In the genomic region with DNA sequence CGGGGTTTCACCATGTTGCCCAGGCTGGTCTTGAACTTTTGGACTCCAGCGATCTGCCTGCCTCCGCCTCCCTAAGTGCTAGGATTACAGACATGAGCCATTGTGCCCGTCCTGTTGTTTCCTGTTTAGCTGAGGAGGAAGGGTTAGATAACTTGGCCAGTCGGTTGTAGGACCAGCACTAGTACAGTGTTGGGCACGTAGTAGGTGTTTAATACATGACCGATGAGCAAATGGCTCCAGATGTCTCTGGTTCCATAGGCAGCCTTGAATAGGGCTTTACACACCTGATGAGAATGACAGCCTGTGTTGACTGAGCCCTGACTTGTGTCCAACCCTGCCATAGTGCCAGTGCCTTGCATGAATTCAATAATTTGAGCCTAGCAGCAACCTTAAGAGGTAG, we compare ENCODE assay signal across 11 cellular contexts. TPM values are rescaled to one million over a fixed set of nuclear protein-coding genes. Genes with fewer than 3 reads are reported as not detected.
A peak's percentile ranks its signal among the peaks of the same experiment; 100 is the strongest.
DNase-seq lines count a peak whose midpoint lies in the region; ATAC-seq, FAIRE-seq and TF ChIP-seq lines count a peak whose summit lies in the region.
"Had no signal": no experiment of that assay in that cellular context is flagged by ENCODE, and none has a peak within 500 bp of the region (broad histone marks: within the 10 kb centered on the region; RNA-seq: fewer than 3 reads in every experiment).

No MANE protein-coding gene starts in this region.

- H3K9ac ChIP-seq in BLaER1 (peak overlapping the region; percentile 97), HUES6 (ENCODE audit: low read length) (no peak overlapping the region), K562 (ENCODE audit: insufficient read depth in 1 of 2, low read depth in 2 of 2, low read length in 2 of 2) (peak overlapping the region; percentile 1 to 80)

- peak; percentile 6 for FAIRE-seq in K562 (lab: Jason Lieb, UNC)
- FAIRE-seq: pancreas had no signal

- H3K4me3 Mint-ChIP-seq in natural killer cell treated with Interleukin-12 subunit alpha and Interleukin-12 subunit beta and Interleukin-15 and Interleukin-18, amount 100 ng/mL, for 72 hours, result peak overlapping the region; percentile 91

- H3K79me2 ChIP-seq in K562 (ENCODE audit: control insufficient read depth, insufficient read depth, low read length), result peaks cover 84% of the 10 kb centered on the region

- TF ChIP-seq RAD21 in K562 (CRISPR knock-in tag; conservative IDR thresholded peaks at IDR 0.05 in 1 of 2, IDR thresholded peaks at IDR 0.05 in 1 of 2), result no peak

- H3K4me2 ChIP-seq in BLaER1, result peak overlapping the region; percentile 95
- peak overlapping the region; percentile 55 for H3K4me2 ChIP-seq in K562 (ENCODE audit: insufficient read depth, low read length)

- 66% methylated on average over 7 of the region's 7 CpGs for WGBS in K562 (ENCODE audit: insufficient coverage, low coverage, missing lambda C conversion rate)
- 76 to 79% methylated on average over 7 of the region's 7 CpGs for WGBS in tibial nerve, 2 donors

- H3K9me3 Mint-ChIP-seq in natural killer cell treated with Interleukin-12 subunit alpha and Interleukin-12 subunit beta and Interleukin-15 and Interleukin-18, amount 100 ng/mL, for 72 hours, result no peaks in the 10 kb centered on the region

- POLR2A ChIA-PET in K562 (lab: Yijun Ruan, JAX), result interaction anchor here (0.5 to 0.9 kb wide), 3 partner anchors 17 to 253 kb away, joined by 3 to 5 read pairs (median 4); no protein-coding TSS in a partner anchor

- H3K36me3 ChIP-seq in BLaER1, result peaks cover 58% of the 10 kb centered on the region
- peaks cover 24% of the 10 kb centered on the region for H3K36me3 ChIP-seq in HUES6 (ENCODE audit: control insufficient read depth, insufficient read depth, low read length)
- peaks cover 44% of the 10 kb centered on the region for H3K36me3 ChIP-seq in K562 (ENCODE audit: control insufficient read depth, insufficient read depth, low read length)
- peaks cover 0 to 14% (median 0%) of the 10 kb centered on the region in 3 donors for H3K36me3 ChIP-seq in tibial nerve
- H3K36me3 ChIP-seq: pancreas had no signal

- H3K27me3 ChIP-seq in BLaER1, result no peaks in the 10 kb centered on the region
- no peaks in the 10 kb centered on the region for H3K27me3 ChIP-seq in HUES6 (ENCODE audit: control insufficient read depth, insufficient read depth, low read length)
- no peaks in the 10 kb centered on the region for H3K27me3 ChIP-seq in K562 (ENCODE audit: control insufficient read depth in 2 of 2, insufficient read depth in 2 of 2, low read length in 2 of 2)
- no peaks in the 10 kb centered on the region for H3K27me3 ChIP-seq in tibial nerve
- H3K27me3 ChIP-seq: pancreas had no signal

- H3K27ac ChIP-seq in BLaER1 (peak overlapping the region; percentile 27; the same call in 1 of the 2 replicates), HUES6 (ENCODE audit: low read depth, low read length) (no peak overlapping the region), K562 (ENCODE audit: extremely low read depth, low read depth, low read length) (no peak overlapping the region), tibial nerve (peak overlapping the region in 1 of 4 donors; percentile 90)
- H3K27ac ChIP-seq: WERI-Rb-1 had no signal

- CTCF ChIA-PET in K562 (lab: Yijun Ruan, JAX; ENCODE audit: low intra/inter-chr PET ratio), result no interaction called here

- TF ChIP-seq EP300 in K562 (IDR thresholded peaks at IDR 0.05; ENCODE audit: low read length) (no peak), tibial nerve (IDR thresholded peaks at IDR 0.05) (no peak)

- TF ChIP-seq POLR2A in K562 (conservative IDR thresholded peaks at IDR 0.05) (no peak), tibial nerve (IDR thresholded peaks at IDR 0.05) (no peak)

- H3K27ac Mint-ChIP-seq in natural killer cell treated with Interleukin-12 subunit alpha and Interleukin-12 subunit beta and Interleukin-15 and Interleukin-18, amount 100 ng/mL, for 72 hours, result peak overlapping the region in 1 of 2 donors; percentile 88

- in situ Hi-C loops in K562 (cut with MboI), result no loop called here

- H3K9me3 ChIP-seq in BLaER1, result no peaks in the 10 kb centered on the region
- H3K9me3 ChIP-seq in HUES6 (ENCODE audit: control insufficient read depth, insufficient read depth, low read depth, low read length), result no peaks in the 10 kb centered on the region
- no peaks in the 10 kb centered on the region for H3K9me3 ChIP-seq in K562 (replicated peaks; ENCODE audit: control insufficient read depth, insufficient read depth, low read depth, low read length)
- H3K9me3 ChIP-seq in tibial nerve, result no peaks in the 10 kb centered on the region
- H3K9me3 ChIP-seq: pancreas had no signal

- DNase-seq in K562 (ENCODE audit: extremely low read depth in 1 of 4, low spot score in 3 of 4), result no peak
- DNase-seq in natural killer cell treated with Interleukin-12 subunit alpha and Interleukin-12 subunit beta and Interleukin-15 and Interleukin-18, amount 100 ng/mL, for 72 hours (ENCODE audit: low spot score), result no peak
- no peak for DNase-seq in tibial nerve (ENCODE audit: low spot score in 2 of 2)
- DNase-seq: cerebellar nuclear complex, pancreas had no signal

- BruUV-seq in K562 (replicated peaks; lab: Mats Ljungman, UMichigan), result no TSS peak

- H3K4me1 Mint-ChIP-seq in natural killer cell treated with Interleukin-12 subunit alpha and Interleukin-12 subunit beta and Interleukin-15 and Interleukin-18, amount 100 ng/mL, for 72 hours (ENCODE audit: low read depth in 2 of 2), result peaks cover 40 to 47% of the 10 kb centered on the region in 2 donors

- TF ChIP-seq CTCF in K562 (IDR thresholded peaks at IDR 0.05 in 2 of 3, conservative IDR thresholded peaks at IDR 0.05 in 1 of 3; ENCODE audit: insufficient read depth in 2 of 3, low read depth in 1 of 3, low read length in 3 of 3) (no peak), tibial nerve (IDR thresholded peaks at IDR 0.05) (no peak)

- H3K27me3 Mint-ChIP-seq in natural killer cell treated with Interleukin-12 subunit alpha and Interleukin-12 subunit beta and Interleukin-15 and Interleukin-18, amount 100 ng/mL, for 72 hours, result no peaks in the 10 kb centered on the region

- intact Hi-C loops in K562 (cut with micrococcal nuclease), result loop anchor here (5.0 kb wide), 1 partner anchor 47 kb away; no protein-coding TSS in a partner anchor

- H3K4me3 ChIP-seq in BLaER1, result peak overlapping the region; percentile 98; the same call in 1 of the 2 replicates
- peak overlapping the region; percentile 85; the same call in 1 of the 2 replicates for H3K4me3 ChIP-seq in HUES6 (ENCODE audit: low read depth, low read length)
- H3K4me3 ChIP-seq in K562, result no peak overlapping the region; the same call in 1 of the 2 replicates
- H3K4me3 ChIP-seq in tibial nerve, result no peak overlapping the region

- H4K20me1 ChIP-seq in BLaER1 (peaks cover 88% of the 10 kb centered on the region), K562 (replicated peaks; ENCODE audit: control insufficient read depth, insufficient read depth, low read length) (peaks cover 4% of the 10 kb centered on the region)

- ATAC-seq in K562, result no peak
- ATAC-seq in natural killer cell treated with Interleukin-12 subunit alpha and Interleukin-12 subunit beta and Interleukin-15 and Interleukin-18, amount 100 ng/mL, for 72 hours, result no peak
- no peak for ATAC-seq in HG03460 (IDR thresholded peaks at IDR 0.05; ENCODE audit: unreplicated experiment)
- ATAC-seq in GM21515 (IDR thresholded peaks at IDR 0.05; ENCODE audit: unreplicated experiment), result no peak
- ATAC-seq in HG03442 (IDR thresholded peaks at IDR 0.05; ENCODE audit: unreplicated experiment), result no peak
- ATAC-seq: pancreas had no signal

- no peak overlapping the region for H2AFZ ChIP-seq in K562 (ENCODE audit: low read depth, low read length)

- H3K36me3 Mint-ChIP-seq in natural killer cell treated with Interleukin-12 subunit alpha and Interleukin-12 subunit beta and Interleukin-15 and Interleukin-18, amount 100 ng/mL, for 72 hours, result peaks cover 6% of the 10 kb centered on the region

- peaks cover 60% of the 10 kb centered on the region for H3K4me1 ChIP-seq in BLaER1
- peaks cover 16% of the 10 kb centered on the region for H3K4me1 ChIP-seq in HUES6 (ENCODE audit: control insufficient read depth, insufficient read depth, low read length)
- peaks cover 29 to 35% of the 10 kb centered on the region in 2 experiments for H3K4me1 ChIP-seq in K562 (replicated peaks in 1 of 2; ENCODE audit: control insufficient read depth in 2 of 2, insufficient read depth in 2 of 2, low read length in 2 of 2)
- H3K4me1 ChIP-seq in tibial nerve, result peaks cover 0 to 58% (median 26%) of the 10 kb centered on the region in 4 donors

- H3K9me1 ChIP-seq in K562 (ENCODE audit: control insufficient read depth, insufficient read depth, low read length), result no peaks in the 10 kb centered on the region

RNA-seq across cellular contexts. Expression of gene EHMT1, which starts 1.8 kb away (rescaled TPM):
- total RNA-seq in K562 (2011; cell fraction: chromatin; rRNA removed; ENCODE audit: low replicate concordance), result 167 and 212 TPM in 2 replicates
- total RNA-seq in K562 (2011; cell fraction: nucleolus; rRNA removed), result 102 and 111 TPM in 2 replicates
- 119 and 135 TPM in 2 replicates for total RNA-seq in K562 (2011; cell fraction: nucleoplasm; rRNA removed)
- total RNA-seq in K562 (2014; rRNA removed) (63.8 and 69.8 TPM in 2 replicates), K562 (2014; rRNA removed; fragmentation: Illumina TruSeq; extraction: Trizol) (25.6 and 31.9 TPM in 2 replicates), K562 (2015; rRNA removed; fragmentation: Illumina TruSeq; extraction: Trizol) (41.4 and 42.8 TPM in 2 replicates), K562 (2021) (76.0 and 80.3 TPM in 2 replicates), tibial nerve (100 to 1,000 TPM in 3 of 4 donors, 10 to 100 TPM in 1; 96.4 to 136 (median 118) TPM)
- polyA plus RNA-seq in K562 (2011; rRNA removed) (26.9 and 31.3 TPM in 2 replicates), K562 (2014; fragmentation: Illumina TruSeq; extraction: Trizol) (36.4 and 44.9 TPM in 2 replicates), K562 (2014; fragmentation: Nextera tagmentation; extraction: Ambion mirVana) (1 to 10 TPM; 2.2 to 3.8 TPM), K562 (2014; rRNA removed) (48.9 and 59.2 TPM in 2 replicates)
- polyA plus RNA-seq in K562 (2011; cell fraction: cytosol; rRNA removed), result 24.1 and 49.2 TPM in 2 replicates
- polyA plus RNA-seq in K562 (2011; cell fraction: nucleus; rRNA removed), result 85.2 and 132 TPM in 2 replicates
- 38.1 and 40.2 TPM in 2 replicates for polyA plus RNA-seq in K562 (2012)
- 46.2 and 56.3 TPM in 2 replicates for polyA minus RNA-seq in K562 (2011; rRNA and poly(A)+ RNA removed)
- 46.2 and 48.9 TPM in 2 replicates for polyA minus RNA-seq in K562 (2011; cell fraction: cytosol; rRNA and poly(A)+ RNA removed)
- polyA minus RNA-seq in K562 (2011; cell fraction: nucleus; rRNA and poly(A)+ RNA removed), result 35.8 and 47.0 TPM in 2 replicates
- 100 to 1,000 TPM in 1 of 2 donors, 10 to 100 TPM in 1; 93.1 to 184 TPM for total RNA-seq in natural killer cell treated with Interleukin-12 subunit alpha and Interleukin-12 subunit beta and Interleukin-15 and Interleukin-18, amount 100 ng/mL, for 72 hours

RNA-seq across cellular contexts. Expression of gene ARRDC1, which starts 15.1 kb away (rescaled TPM):
- 63.1 and 259 TPM in 2 replicates for total RNA-seq in K562 (2011; cell fraction: chromatin; rRNA removed; ENCODE audit: low replicate concordance)
- 190 and 191 TPM in 2 replicates for total RNA-seq in K562 (2011; cell fraction: nucleolus; rRNA removed)
- total RNA-seq in K562 (2011; cell fraction: nucleoplasm; rRNA removed), result 87.1 and 99.6 TPM in 2 replicates
- total RNA-seq in K562 (2014; rRNA removed) (33.7 and 37.2 TPM in 2 replicates), K562 (2014; rRNA removed; fragmentation: Illumina TruSeq; extraction: Trizol) (4.1 and 5.8 TPM in 2 replicates), K562 (2015; rRNA removed; fragmentation: Illumina TruSeq; extraction: Trizol) (10.4 and 14.9 TPM in 2 replicates), K562 (2021) (32.2 and 32.5 TPM in 2 replicates), tibial nerve (10 to 100 TPM; 26.4 to 83.1 (median 50.1) TPM)
- polyA plus RNA-seq in K562 (2011; rRNA removed) (24.5 and 34.0 TPM in 2 replicates), K562 (2014; fragmentation: Illumina TruSeq; extraction: Trizol) (18.6 and 24.3 TPM in 2 replicates), K562 (2014; fragmentation: Nextera tagmentation; extraction: Ambion mirVana) (under 1 TPM; 0.21 to 0.63 TPM), K562 (2014; rRNA removed) (45.3 and 47.0 TPM in 2 replicates)
- 36.0 and 79.6 TPM in 2 replicates for polyA plus RNA-seq in K562 (2011; cell fraction: cytosol; rRNA removed)
- polyA plus RNA-seq in K562 (2011; cell fraction: nucleus; rRNA removed), result 220 and 374 TPM in 2 replicates
- 26.1 and 37.6 TPM in 2 replicates for polyA plus RNA-seq in K562 (2012)
- 9.5 and 12.2 TPM in 2 replicates for polyA minus RNA-seq in K562 (2011; rRNA and poly(A)+ RNA removed)
- polyA minus RNA-seq in K562 (2011; cell fraction: cytosol; rRNA and poly(A)+ RNA removed), result 14.6 and 18.9 TPM in 2 replicates
- polyA minus RNA-seq in K562 (2011; cell fraction: nucleus; rRNA and poly(A)+ RNA removed), result 40.5 and 60.7 TPM in 2 replicates
- 10 to 100 TPM; 56.6 to 64.7 TPM for total RNA-seq in natural killer cell treated with Interleukin-12 subunit alpha and Interleukin-12 subunit beta and Interleukin-15 and Interleukin-18, amount 100 ng/mL, for 72 hours

RNA-seq across cellular contexts. Expression of gene ZMYND19, which starts 30.3 kb away (rescaled TPM):
- 64.8 and 136 TPM in 2 replicates for total RNA-seq in K562 (2011; cell fraction: chromatin; rRNA removed; ENCODE audit: low replicate concordance)
- total RNA-seq in K562 (2011; cell fraction: nucleolus; rRNA removed), result 82.2 and 86.9 TPM in 2 replicates
- 72.2 and 86.4 TPM in 2 replicates for total RNA-seq in K562 (2011; cell fraction: nucleoplasm; rRNA removed)
- total RNA-seq in K562 (2014; rRNA removed), result 71.7 and 91.1 TPM in 2 replicates
- total RNA-seq in K562 (2014; rRNA removed; fragmentation: Illumina TruSeq; extraction: Trizol), result 25.8 and 29.0 TPM in 2 replicates
- total RNA-seq in K562 (2015; rRNA removed; fragmentation: Illumina TruSeq; extraction: Trizol), result 53.8 and 54.1 TPM in 2 replicates
- total RNA-seq in K562 (2021), result 80.9 and 86.7 TPM in 2 replicates
- polyA plus RNA-seq in K562 (2011; rRNA removed), result 38.8 and 44.0 TPM in 2 replicates
- 44.8 and 62.0 TPM in 2 replicates for polyA plus RNA-seq in K562 (2011; cell fraction: cytosol; rRNA removed)
- polyA plus RNA-seq in K562 (2011; cell fraction: nucleus; rRNA removed), result 169 and 210 TPM in 2 replicates
- polyA plus RNA-seq in K562 (2012), result 34.1 and 42.5 TPM in 2 replicates
- 33.6 and 44.3 TPM in 2 replicates for polyA plus RNA-seq in K562 (2014; fragmentation: Illumina TruSeq; extraction: Trizol)
- polyA plus RNA-seq in K562 (2014; fragmentation: Nextera tagmentation; extraction: Ambion mirVana), result 1 to 10 TPM; 1.0 to 2.4 TPM
- polyA plus RNA-seq in K562 (2014; rRNA removed), result 71.0 and 71.7 TPM in 2 replicates
- 13.9 and 22.3 TPM in 2 replicates for polyA minus RNA-seq in K562 (2011; rRNA and poly(A)+ RNA removed)
- polyA minus RNA-seq in K562 (2011; cell fraction: cytosol; rRNA and poly(A)+ RNA removed), result 23.8 and 30.1 TPM in 2 replicates
- polyA minus RNA-seq in K562 (2011; cell fraction: nucleus; rRNA and poly(A)+ RNA removed), result 27.6 and 35.2 TPM in 2 replicates
- total RNA-seq in natural killer cell treated with Interleukin-12 subunit alpha and Interleukin-12 subunit beta and Interleukin-15 and Interleukin-18, amount 100 ng/mL, for 72 hours, result 10 to 100 TPM; 31.5 to 96.1 TPM
- total RNA-seq in tibial nerve, result 10 to 100 TPM; 13.8 to 17.4 (median 15.8) TPM

RNA-seq across cellular contexts. Expression of gene DPH7, which starts 41.9 kb away (rescaled TPM):
- total RNA-seq in K562 (2011; cell fraction: chromatin; rRNA removed; ENCODE audit: low replicate concordance), result 207 and 328 TPM in 2 replicates
- 176 and 183 TPM in 2 replicates for total RNA-seq in K562 (2011; cell fraction: nucleolus; rRNA removed)
- total RNA-seq in K562 (2011; cell fraction: nucleoplasm; rRNA removed), result 193 and 208 TPM in 2 replicates
- total RNA-seq in K562 (2014; rRNA removed), result 49.7 and 54.8 TPM in 2 replicates
- total RNA-seq in K562 (2014; rRNA removed; fragmentation: Illumina TruSeq; extraction: Trizol), result 25.5 and 31.8 TPM in 2 replicates
- total RNA-seq in K562 (2015; rRNA removed; fragmentation: Illumina TruSeq; extraction: Trizol), result 30.8 and 31.4 TPM in 2 replicates
- 53.0 and 54.0 TPM in 2 replicates for total RNA-seq in K562 (2021)
- 56.1 and 64.2 TPM in 2 replicates for polyA plus RNA-seq in K562 (2011; rRNA removed)
- polyA plus RNA-seq in K562 (2011; cell fraction: cytosol; rRNA removed), result 42.3 and 50.6 TPM in 2 replicates
- 337 and 348 TPM in 2 replicates for polyA plus RNA-seq in K562 (2011; cell fraction: nucleus; rRNA removed)
- polyA plus RNA-seq in K562 (2012), result 32.2 and 49.3 TPM in 2 replicates
- 37.1 and 41.3 TPM in 2 replicates for polyA plus RNA-seq in K562 (2014; fragmentation: Illumina TruSeq; extraction: Trizol)
- polyA plus RNA-seq in K562 (2014; fragmentation: Nextera tagmentation; extraction: Ambion mirVana), result 10 to 100 TPM; 13.9 to 21.4 TPM
- polyA plus RNA-seq in K562 (2014; rRNA removed), result 65.5 and 68.6 TPM in 2 replicates
- 24.1 and 28.0 TPM in 2 replicates for polyA minus RNA-seq in K562 (2011; rRNA and poly(A)+ RNA removed)
- 10.1 and 16.2 TPM in 2 replicates for polyA minus RNA-seq in K562 (2011; cell fraction: cytosol; rRNA and poly(A)+ RNA removed)
- polyA minus RNA-seq in K562 (2011; cell fraction: nucleus; rRNA and poly(A)+ RNA removed), result 42.9 and 65.3 TPM in 2 replicates
- 10 to 100 TPM; 32.5 to 78.0 TPM for total RNA-seq in natural killer cell treated with Interleukin-12 subunit alpha and Interleukin-12 subunit beta and Interleukin-15 and Interleukin-18, amount 100 ng/mL, for 72 hours
- 10 to 100 TPM; 40.8 to 61.5 (median 42.4) TPM for total RNA-seq in tibial nerve

Comparison
In these comparisons a context has a peak if more than half of its experiments do, and no peak if none do; other contexts are left out.
1. H3K4me3 ChIP-seq: peak in BLaER1 (single experiment) and HUES6 (single experiment); none in K562 (single experiment) and tibial nerve (0 of 4).